In the genomic region with DNA sequence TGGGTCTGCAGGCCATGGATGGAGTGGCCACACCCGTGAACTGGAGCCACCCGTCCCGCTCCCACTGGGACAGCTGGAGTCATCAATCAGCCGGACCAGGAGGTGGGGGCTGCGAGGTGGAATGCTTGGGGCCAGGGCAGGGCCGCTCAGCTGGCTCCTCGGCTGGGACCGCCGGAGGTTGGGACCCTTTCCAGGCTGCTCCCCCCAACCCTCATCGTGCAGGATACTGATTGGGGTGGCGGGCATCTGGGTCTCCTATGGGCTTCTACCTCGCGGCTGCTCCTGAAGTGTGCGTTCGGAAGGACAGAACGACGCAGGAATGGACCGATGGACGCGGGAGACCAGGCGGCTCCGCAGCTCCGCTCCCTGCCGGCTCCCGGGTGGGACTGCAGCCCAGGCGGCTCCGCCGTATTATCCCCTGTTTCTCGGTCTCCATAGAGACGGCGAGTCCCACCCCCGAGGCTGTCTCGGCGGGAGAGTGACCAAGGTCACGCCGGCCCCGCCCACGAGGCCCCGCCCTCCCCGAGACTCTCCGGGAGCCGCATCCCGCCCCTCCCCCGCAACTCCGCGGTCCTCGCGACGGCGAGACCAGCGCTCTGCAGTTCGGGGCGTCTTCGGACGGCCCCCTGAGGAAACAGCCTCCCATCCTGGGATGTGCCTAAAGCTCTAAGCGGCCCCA, we compare ENCODE assay signal across 8 cellular contexts. TPM values are rescaled to one million over a fixed set of nuclear protein-coding genes. Genes with fewer than 3 reads are reported as not detected.
DNase-seq lines count a peak whose midpoint lies in the region; ATAC-seq and TF ChIP-seq lines count a peak whose summit lies in the region.

A gene (minus strand): TSS at position 388 of the 679 bp plus-strand sequence. CDS start 2,387 bp downstream, outside the sequence.

- no peak within 1 kb of the TSS for H3K4me3 Mint-ChIP-seq in activated CD8-positive, alpha-beta memory T cell treated with anti-CD3 and anti-CD28 coated beads, Interleukin-2, amount 10 ng/mL, durations not matched to agents 7 days and 5 days
- H3K4me3 Mint-ChIP-seq in brain: peak within 1 kb of the TSS; percentile 65 to 81 (median 70)

- H3K79me2 ChIP-seq in PC-9 (ENCODE audit: low read depth): no peaks in the 10 kb centered on the region

- no peak within 1 kb of the TSS for H2AFZ ChIP-seq in PC-9

- TF ChIP-seq CTCF in PC-9 (conservative IDR thresholded peaks at IDR 0.05) (peak; percentile 39), brain (conservative IDR thresholded peaks at IDR 0.05) (peak; percentile 71 to 84)

- H3K9me3 Mint-ChIP-seq in activated CD8-positive, alpha-beta memory T cell treated with anti-CD3 and anti-CD28 coated beads, Interleukin-2, amount 10 ng/mL, durations not matched to agents 7 days and 5 days (ENCODE audit: low read depth): no peaks in the 10 kb centered on the region
- peaks cover 0 to 2% (median 0%) of the 10 kb centered on the region in 5 experiments for H3K9me3 Mint-ChIP-seq in brain

- peaks cover 7% of the 10 kb centered on the region for H3K4me1 Mint-ChIP-seq in activated CD8-positive, alpha-beta memory T cell treated with anti-CD3 and anti-CD28 coated beads, Interleukin-2, amount 10 ng/mL, durations not matched to agents 7 days and 5 days
- H3K4me1 Mint-ChIP-seq in brain: peaks cover 79% of the 10 kb centered on the region

- H3K27ac Mint-ChIP-seq in activated CD8-positive, alpha-beta memory T cell treated with anti-CD3 and anti-CD28 coated beads, Interleukin-2, amount 10 ng/mL, durations not matched to agents 7 days and 5 days: no peak within 1 kb of the TSS
- peak within 1 kb of the TSS; percentile 36 to 95 (median 92) for H3K27ac Mint-ChIP-seq in brain

- H3K36me3 Mint-ChIP-seq in activated CD8-positive, alpha-beta memory T cell treated with anti-CD3 and anti-CD28 coated beads, Interleukin-2, amount 10 ng/mL, durations not matched to agents 7 days and 5 days: no peaks in the 10 kb centered on the region
- H3K36me3 Mint-ChIP-seq in brain: no peaks in the 10 kb centered on the region

- H3K9me3 ChIP-seq in PC-9 (ENCODE audit: insufficient read depth, low read depth): no peaks in the 10 kb centered on the region

- no peaks in the 10 kb centered on the region for H3K27me3 ChIP-seq in PC-9 (ENCODE audit: insufficient read depth, low read depth)

- peaks cover 17% of the 10 kb centered on the region for H3K4me1 ChIP-seq in PC-9 (replicated peaks; ENCODE audit: insufficient read depth)

- ATAC-seq in activated CD8-positive, alpha-beta memory T cell treated with anti-CD3 and anti-CD28 coated beads, Interleukin-2, amount 10 ng/mL, durations not matched to agents 7 days and 5 days: peak; percentile 66
- ATAC-seq in HG03342 (IDR thresholded peaks at IDR 0.05; ENCODE audit: unreplicated experiment) (no peak), HG03108 (IDR thresholded peaks at IDR 0.05; ENCODE audit: unreplicated experiment) (no peak)

- H3K27ac ChIP-seq in PC-9: no peak within 1 kb of the TSS

- no TSS peak for BruUV-seq in PC-9 (replicated peaks; lab: Mats Ljungman, UMichigan)

- peak within 1 kb of the TSS; percentile 50 for H3K4me2 ChIP-seq in PC-9

- CTCF ChIA-PET in activated CD8-positive, alpha-beta memory T cell treated with anti-CD3 and anti-CD28 coated beads, Interleukin-2, amount 10 ng/mL, durations not matched to agents 7 days and 5 days (lab: Charles Lee): interaction anchor here (0.9 to 1.8 kb wide), 8 partner anchors 9 to 133 kb away, joined by 3 to 5 read pairs (median 5); a partner anchor contains a TSS
- CTCF ChIA-PET in PC-9 (lab: Charles Lee): interaction anchor here (0.6 to 1.1 kb wide), 3 partner anchors 15 to 133 kb away, joined by 4 to 19 read pairs (median 6); no protein-coding TSS in a partner anchor

- H3K9me2 ChIP-seq in PC-9 (ENCODE audit: insufficient read depth): no peaks in the 10 kb centered on the region

- DNase-seq in activated CD8-positive, alpha-beta memory T cell treated with anti-CD3 and anti-CD28 coated beads, Interleukin-2, amount 10 ng/mL, durations not matched to agents 7 days and 5 days: peak; percentile 58
- no peak for DNase-seq in activated CD8-positive, alpha-beta memory T cell treated with anti-CD3 and anti-CD28 coated beads for 24 hours
- DNase-seq in PC-9 (peak in 1 of 2 experiments; percentile 83), hypothalamus (lab: John Stamatoyannopoulos, UW) (peak in 49 of 51 donors; percentile 34 to 96 (median 86)), posterior cingulate gyrus (peak; percentile 79 to 98 (median 88))

- H3K36me3 ChIP-seq in PC-9 (ENCODE audit: low read depth): no peaks in the 10 kb centered on the region

- POLR2A ChIA-PET in PC-9 (lab: Charles Lee; ENCODE audit: unreplicated experiment): interaction anchor here (0.5 to 0.6 kb wide), 2 partner anchors 43 to 192 kb away, joined by 4 to 8 read pairs; no protein-coding TSS in a partner anchor

- intact Hi-C loops in PC-9 (cut with micrococcal nuclease; ENCODE audit: unreplicated experiment) (loop anchor here (10.0 kb wide), 1 partner anchor 198 kb away; a partner anchor contains a TSS), posterior cingulate gyrus (cut with DNase I) (no loop called here)

- H4K20me1 ChIP-seq in PC-9 (ENCODE audit: insufficient read depth): no peaks in the 10 kb centered on the region

- H3K4me3 ChIP-seq in PC-9: no peak within 1 kb of the TSS

- peaks cover 39% of the 10 kb centered on the region for H3K27me3 Mint-ChIP-seq in activated CD8-positive, alpha-beta memory T cell treated with anti-CD3 and anti-CD28 coated beads, Interleukin-2, amount 10 ng/mL, durations not matched to agents 7 days and 5 days
- peaks cover 14% of the 10 kb centered on the region for H3K27me3 Mint-ChIP-seq in brain

- H3F3A ChIP-seq in PC-9 (ENCODE audit: insufficient read depth, low read depth): peaks cover 13% of the 10 kb centered on the region

RNA-seq across cellular contexts. Expression of the gene that starts here (rescaled TPM):
- not detected for total RNA-seq in activated CD8-positive, alpha-beta memory T cell treated with anti-CD3 and anti-CD28 coated beads, Interleukin-2, amount 10 ng/mL, durations not matched to agents 7 days and 5 days
- total RNA-seq in PC-9 (2021): 3.1 and 4.5 TPM in 2 replicates
- polyA plus RNA-seq in brain (ENCODE audit: insufficient read depth, low read depth, low replicate concordance): 438 TPM

Comparison
In these comparisons a context has a peak if more than half of its experiments do, and no peak if none do; other contexts are left out.
1. Peak in DNase-seq and ATAC-seq in activated CD8-positive, alpha-beta memory T cell treated with anti-CD3 and anti-CD28 coated beads, Interleukin-2, amount 10 ng/mL, durations not matched to agents 7 days and 5 days; RNA of the gene not detected or under 1 TPM.